In genomic region chr3:34832865-34833508, GRCh38 we compare ENCODE assay signal across 10 cellular contexts.
"Had no signal": no experiment of that assay in that cellular context is flagged by ENCODE, and none has a peak within 500 bp of the region (broad histone marks: within the 10 kb centered on the region; RNA-seq: fewer than 3 reads in every experiment).

No MANE protein-coding gene starts in this region.

- DNase-seq: GM23248, GOT3, H7, HFFc6, KBM-7 had no signal

- H3K4me1 Mint-ChIP-seq: IgD-negative memory B cell had no signal

- ATAC-seq: HCT116 had no signal

- H3K4me2 ChIP-seq: KMS-11 had no signal

- H3K4me3 Mint-ChIP-seq: HFFc6, IgD-negative memory B cell had no signal

- H3K27me3 Mint-ChIP-seq: IgD-negative memory B cell had no signal

- H3K27ac ChIP-seq: GM23248, HL-60, KMS-11 had no signal

- H3K36me3 ChIP-seq: HAP-1 had no signal

- H3K9me3 ChIP-seq: HAP-1 had no signal

- H3K9ac ChIP-seq: GM23248, KMS-11 had no signal

- H2AFZ ChIP-seq: GM23248 had no signal

- H3K4me3 ChIP-seq: GM23248, HAP-1 had no signal

- H3K36me3 Mint-ChIP-seq: IgD-negative memory B cell had no signal

- H3K4me1 ChIP-seq: HAP-1 had no signal

- H3K27ac Mint-ChIP-seq: HFFc6, IgD-negative memory B cell had no signal
